In genomic region chr2:53970898-53971681, GRCh38 we compare ENCODE assay signal across 8 cellular contexts. TPM values are rescaled to one million over a fixed set of nuclear protein-coding genes. Genes with fewer than 3 reads are reported as not detected.
DNase-seq lines count a peak whose midpoint lies in the region; ATAC-seq and TF ChIP-seq lines count a peak whose summit lies in the region.

A gene with protein sequence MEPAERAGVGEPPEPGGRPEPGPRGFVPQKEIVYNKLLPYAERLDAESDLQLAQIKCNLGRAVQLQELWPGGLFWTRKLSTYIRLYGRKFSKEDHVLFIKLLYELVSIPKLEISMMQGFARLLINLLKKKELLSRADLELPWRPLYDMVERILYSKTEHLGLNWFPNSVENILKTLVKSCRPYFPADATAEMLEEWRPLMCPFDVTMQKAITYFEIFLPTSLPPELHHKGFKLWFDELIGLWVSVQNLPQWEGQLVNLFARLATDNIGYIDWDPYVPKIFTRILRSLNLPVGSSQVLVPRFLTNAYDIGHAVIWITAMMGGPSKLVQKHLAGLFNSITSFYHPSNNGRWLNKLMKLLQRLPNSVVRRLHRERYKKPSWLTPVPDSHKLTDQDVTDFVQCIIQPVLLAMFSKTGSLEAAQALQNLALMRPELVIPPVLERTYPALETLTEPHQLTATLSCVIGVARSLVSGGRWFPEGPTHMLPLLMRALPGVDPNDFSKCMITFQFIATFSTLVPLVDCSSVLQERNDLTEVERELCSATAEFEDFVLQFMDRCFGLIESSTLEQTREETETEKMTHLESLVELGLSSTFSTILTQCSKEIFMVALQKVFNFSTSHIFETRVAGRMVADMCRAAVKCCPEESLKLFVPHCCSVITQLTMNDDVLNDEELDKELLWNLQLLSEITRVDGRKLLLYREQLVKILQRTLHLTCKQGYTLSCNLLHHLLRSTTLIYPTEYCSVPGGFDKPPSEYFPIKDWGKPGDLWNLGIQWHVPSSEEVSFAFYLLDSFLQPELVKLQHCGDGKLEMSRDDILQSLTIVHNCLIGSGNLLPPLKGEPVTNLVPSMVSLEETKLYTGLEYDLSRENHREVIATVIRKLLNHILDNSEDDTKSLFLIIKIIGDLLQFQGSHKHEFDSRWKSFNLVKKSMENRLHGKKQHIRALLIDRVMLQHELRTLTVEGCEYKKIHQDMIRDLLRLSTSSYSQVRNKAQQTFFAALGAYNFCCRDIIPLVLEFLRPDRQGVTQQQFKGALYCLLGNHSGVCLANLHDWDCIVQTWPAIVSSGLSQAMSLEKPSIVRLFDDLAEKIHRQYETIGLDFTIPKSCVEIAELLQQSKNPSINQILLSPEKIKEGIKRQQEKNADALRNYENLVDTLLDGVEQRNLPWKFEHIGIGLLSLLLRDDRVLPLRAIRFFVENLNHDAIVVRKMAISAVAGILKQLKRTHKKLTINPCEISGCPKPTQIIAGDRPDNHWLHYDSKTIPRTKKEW (N-terminal part only) (minus strand): TSS chr2:53970993. CDS start chr2:53970784, 209 bp downstream.

- H3K27ac ChIP-seq in DOHH2 (ENCODE audit: low read depth, low read length) (peak within 1 kb of the TSS; percentile 67), GM23248 (peak within 1 kb of the TSS; percentile 93)
- peak within 1 kb of the TSS; percentile 93 for H3K27ac ChIP-seq in naive thymus-derived CD4-positive, alpha-beta T cell (ENCODE audit: low read depth, low read length)

- no peaks in the 10 kb centered on the region for H3K27me3 Mint-ChIP-seq in activated T-helper 17 cell treated with anti-CD3 and anti-CD28 coated beads, Interleukin-2, amount 50 U/mL, for 72 hours
- no peaks in the 10 kb centered on the region for H3K27me3 Mint-ChIP-seq in naive thymus-derived CD4-positive, alpha-beta T cell
- H3K27me3 Mint-ChIP-seq in stimulated activated memory B cell treated with anti-CD40 and anti-IgM and Interleukin-4, amounts not matched to agents 10 μg/mL and 1 μg/mL and 100 μg/mL, for 72 hours, result no peaks in the 10 kb centered on the region

- H3K4me2 ChIP-seq in DOHH2 (ENCODE audit: low read length) (peak within 1 kb of the TSS; percentile 85), GM23248 (ENCODE audit: unreplicated experiment) (peak within 1 kb of the TSS; percentile 98)

- intact Hi-C loops in naive thymus-derived CD4-positive, alpha-beta T cell (cut with micrococcal nuclease), result loop anchor here (1.0 to 5.0 kb wide), 15 partner anchors 23 to 1646 kb away; partner anchors contain the start of genes ACYP2 (in 2 of the 2), CHAC2 (in 2 of the 2), EML6 (in 2 of the 2) and ERLEC1 (in 2 of the 2)

- POLR2A ChIA-PET in naive thymus-derived CD4-positive, alpha-beta T cell (lab: Charles Lee), result interaction anchor here (0.9 to 6.0 kb wide), 10 partner anchors 9 to 1080 kb away, joined by 3 to 71 read pairs (median 5); partner anchors contain the start of genes ACYP2 and RTN4

- peak within 1 kb of the TSS; percentile 80 for H3K4me3 ChIP-seq in DOHH2 (ENCODE audit: low read length)
- peak within 1 kb of the TSS; percentile 96 for H3K4me3 ChIP-seq in GM23248
- H3K4me3 ChIP-seq in fibroblast of mammary gland (ENCODE audit: control insufficient read depth, low read depth, low read length), result peak within 1 kb of the TSS; percentile 94
- H3K4me3 ChIP-seq in naive thymus-derived CD4-positive, alpha-beta T cell (ENCODE audit: low read length), result peak within 1 kb of the TSS; percentile 84

- H3K9me3 Mint-ChIP-seq in activated T-helper 17 cell treated with anti-CD3 and anti-CD28 coated beads, Interleukin-2, amount 50 U/mL, for 72 hours, result no peaks in the 10 kb centered on the region
- H3K9me3 Mint-ChIP-seq in naive thymus-derived CD4-positive, alpha-beta T cell, result no peaks in the 10 kb centered on the region
- H3K9me3 Mint-ChIP-seq in stimulated activated memory B cell treated with anti-CD40 and anti-IgM and Interleukin-4, amounts not matched to agents 10 μg/mL and 1 μg/mL and 100 μg/mL, for 72 hours, result no peaks in the 10 kb centered on the region

- in situ Hi-C loops in GM23248 (cut with MboI), result no loop called here

- H3K36me3 Mint-ChIP-seq in activated T-helper 17 cell treated with anti-CD3 and anti-CD28 coated beads, Interleukin-2, amount 50 U/mL, for 72 hours (ENCODE audit: low read depth), result peaks cover 12% of the 10 kb centered on the region
- H3K36me3 Mint-ChIP-seq in naive thymus-derived CD4-positive, alpha-beta T cell, result peaks cover 4 to 34% (median 21%) of the 10 kb centered on the region in 5 donors
- H3K36me3 Mint-ChIP-seq in stimulated activated memory B cell treated with anti-CD40 and anti-IgM and Interleukin-4, amounts not matched to agents 10 μg/mL and 1 μg/mL and 100 μg/mL, for 72 hours, result peaks cover 34% of the 10 kb centered on the region

- H3K27me3 ChIP-seq in DOHH2 (ENCODE audit: control insufficient read depth, low read length) (no peaks in the 10 kb centered on the region), GM23248 (replicated peaks; ENCODE audit: insufficient read depth) (no peaks in the 10 kb centered on the region)
- H3K27me3 ChIP-seq in naive thymus-derived CD4-positive, alpha-beta T cell (ENCODE audit: control insufficient read depth in 2 of 2, insufficient read depth in 2 of 2, low read length in 2 of 2), result no peaks in the 10 kb centered on the region

- TF ChIP-seq CTCF in DOHH2 (IDR thresholded peaks at IDR 0.05; ENCODE audit: low read depth, low read length, poor library complexity, severe bottlenecking) (no peak), fibroblast of mammary gland (conservative IDR thresholded peaks at IDR 0.05; ENCODE audit: control insufficient read depth, insufficient read depth, low read depth, low read length) (no peak)

- H3K9me3 ChIP-seq in DOHH2 (ENCODE audit: control insufficient read depth, insufficient read depth, low read length), result no peaks in the 10 kb centered on the region
- H3K9me3 ChIP-seq in GM23248 (ENCODE audit: low read depth), result no peaks in the 10 kb centered on the region
- no peaks in the 10 kb centered on the region for H3K9me3 ChIP-seq in naive thymus-derived CD4-positive, alpha-beta T cell (ENCODE audit: control insufficient read depth in 2 of 3, low read length in 3 of 3)

- H3K4me1 ChIP-seq in DOHH2 (ENCODE audit: control insufficient read depth, low read length) (peaks cover 35% of the 10 kb centered on the region), GM23248 (ENCODE audit: insufficient read depth) (peaks cover 7% of the 10 kb centered on the region)
- H3K4me1 ChIP-seq in naive thymus-derived CD4-positive, alpha-beta T cell (ENCODE audit: control insufficient read depth in 2 of 2, insufficient read depth in 2 of 2, low read length in 2 of 2), result peaks cover 17 to 21% of the 10 kb centered on the region in 2 donors

- H3K9ac ChIP-seq in GM23248, result peak within 1 kb of the TSS; percentile 97

- peaks cover 33% of the 10 kb centered on the region for H3K4me1 Mint-ChIP-seq in activated T-helper 17 cell treated with anti-CD3 and anti-CD28 coated beads, Interleukin-2, amount 50 U/mL, for 72 hours
- H3K4me1 Mint-ChIP-seq in naive thymus-derived CD4-positive, alpha-beta T cell, result peaks cover 37 to 64% (median 54%) of the 10 kb centered on the region in 7 donors
- H3K4me1 Mint-ChIP-seq in stimulated activated memory B cell treated with anti-CD40 and anti-IgM and Interleukin-4, amounts not matched to agents 10 μg/mL and 1 μg/mL and 100 μg/mL, for 72 hours, result peaks cover 55% of the 10 kb centered on the region

- H3K79me2 ChIP-seq in DOHH2 (ENCODE audit: control insufficient read depth, low read length) (peaks cover 57% of the 10 kb centered on the region), GM23248 (ENCODE audit: insufficient read depth) (peaks cover 44% of the 10 kb centered on the region)

- peak within 1 kb of the TSS; percentile 93 for H3K27ac Mint-ChIP-seq in activated T-helper 17 cell treated with anti-CD3 and anti-CD28 coated beads, Interleukin-2, amount 50 U/mL, for 72 hours
- peak within 1 kb of the TSS; percentile 91 to 99 (median 95) for H3K27ac Mint-ChIP-seq in naive thymus-derived CD4-positive, alpha-beta T cell
- H3K27ac Mint-ChIP-seq in stimulated activated memory B cell treated with anti-CD40 and anti-IgM and Interleukin-4, amounts not matched to agents 10 μg/mL and 1 μg/mL and 100 μg/mL, for 72 hours, result peak within 1 kb of the TSS; percentile 95

- H3K9me2 ChIP-seq in DOHH2 (replicated peaks; ENCODE audit: control insufficient read depth, low read length), result no peaks in the 10 kb centered on the region
- no peaks in the 10 kb centered on the region for H3K9me2 ChIP-seq in GM23248 (ENCODE audit: insufficient read depth)

- ATAC-seq in activated T-helper 17 cell treated with anti-CD3 and anti-CD28 coated beads, Interleukin-2, amount 50 U/mL, for 72 hours (replicated peaks), result peak; percentile 92
- peak; percentile 97 for ATAC-seq in naive thymus-derived CD4-positive, alpha-beta T cell
- ATAC-seq in stimulated activated memory B cell treated with anti-CD40 and anti-IgM and Interleukin-4, amounts not matched to agents 10 μg/mL and 1 μg/mL and 100 μg/mL, for 72 hours, result peak; percentile 97

- H3K36me3 ChIP-seq in DOHH2 (ENCODE audit: control insufficient read depth, low read length), result peaks cover 7% of the 10 kb centered on the region; the same call in 1 of the 2 replicates
- peaks cover 4% of the 10 kb centered on the region; the same call in 1 of the 2 replicates for H3K36me3 ChIP-seq in GM23248 (ENCODE audit: low read depth)
- peaks cover 0 to 15% (median 0%) of the 10 kb centered on the region in 3 experiments for H3K36me3 ChIP-seq in naive thymus-derived CD4-positive, alpha-beta T cell (ENCODE audit: control insufficient read depth in 2 of 3, insufficient read depth in 3 of 3, low read length in 3 of 3)

- DNase-seq in GM23248 (peak; percentile 97), Kasumi-1 (lab: John Stamatoyannopoulos, UW) (peak; percentile 77 to 82), RPMI8226 (peak; percentile 91), fibroblast of mammary gland (ENCODE audit: low read depth) (peak; percentile 72)
- peak; percentile 80 to 95 (median 90) for DNase-seq in naive thymus-derived CD4-positive, alpha-beta T cell

- peak within 1 kb of the TSS; percentile 93 for H3K4me3 Mint-ChIP-seq in activated T-helper 17 cell treated with anti-CD3 and anti-CD28 coated beads, Interleukin-2, amount 50 U/mL, for 72 hours
- peak within 1 kb of the TSS; percentile 89 to 100 (median 96) for H3K4me3 Mint-ChIP-seq in naive thymus-derived CD4-positive, alpha-beta T cell
- H3K4me3 Mint-ChIP-seq in stimulated activated memory B cell treated with anti-CD40 and anti-IgM and Interleukin-4, amounts not matched to agents 10 μg/mL and 1 μg/mL and 100 μg/mL, for 72 hours, result peak within 1 kb of the TSS; percentile 94

- H4K20me1 ChIP-seq in DOHH2 (ENCODE audit: control insufficient read depth, insufficient read depth, low read depth, low read length) (peaks cover 18% of the 10 kb centered on the region), GM23248 (ENCODE audit: insufficient read depth) (no peaks in the 10 kb centered on the region; the same call in 1 of the 2 replicates)

- H2AFZ ChIP-seq in GM23248, result peak within 1 kb of the TSS; percentile 81

- CTCF ChIA-PET in naive thymus-derived CD4-positive, alpha-beta T cell (lab: Charles Lee), result interaction anchor here (1.0 kb wide), 1 partner anchor 82 kb away, joined by 3 read pairs; no protein-coding TSS in a partner anchor

- no peaks in the 10 kb centered on the region for H3F3A ChIP-seq in DOHH2 (ENCODE audit: control insufficient read depth, insufficient read depth)
- peaks cover 53% of the 10 kb centered on the region for H3F3A ChIP-seq in GM23248 (ENCODE audit: insufficient read depth)

- WGBS in GM23248 (ENCODE audit: low coverage in 1 of 2, low lambda C conversion rate in 2 of 2, missing lambda C conversion rate in 2 of 2), 2 experiments, result 0 to 1% methylated on average over 39 of the region's 61 CpGs

RNA-seq across cellular contexts. Expression of the gene that starts here (rescaled TPM):
- total RNA-seq in GM23248 (2014; rRNA removed; shearing (Covaris generic)), result 29.3 and 40.1 TPM in 2 replicates
- 13.7 and 16.2 TPM in 2 replicates for polyA plus RNA-seq in GM23248 (2016; fragmentation: Nextera tagmentation; extraction: Ambion mirVana)
- total RNA-seq in activated T-helper 17 cell treated with anti-CD3 and anti-CD28 coated beads, Interleukin-2, amount 50 U/mL, for 72 hours, result 10 to 100 TPM; 30.9 to 47.9 TPM
- total RNA-seq in naive thymus-derived CD4-positive, alpha-beta T cell, result 10 to 100 TPM; 48.8 to 80.1 (median 54.4) TPM
- 1 to 10 TPM; 2.4 to 5.1 TPM for polyA plus RNA-seq in naive thymus-derived CD4-positive, alpha-beta T cell

Comparison
In these comparisons a context has a peak if more than half of its experiments do, and no peak if none do; other contexts are left out.
1. Peak in every context shown above with its lines: DNase-seq, ATAC-seq, H3K4me3 ChIP-seq and H3K27ac ChIP-seq.